Comparison of ENCODE assay signal across 2 cellular contexts in the genomic region with DNA sequence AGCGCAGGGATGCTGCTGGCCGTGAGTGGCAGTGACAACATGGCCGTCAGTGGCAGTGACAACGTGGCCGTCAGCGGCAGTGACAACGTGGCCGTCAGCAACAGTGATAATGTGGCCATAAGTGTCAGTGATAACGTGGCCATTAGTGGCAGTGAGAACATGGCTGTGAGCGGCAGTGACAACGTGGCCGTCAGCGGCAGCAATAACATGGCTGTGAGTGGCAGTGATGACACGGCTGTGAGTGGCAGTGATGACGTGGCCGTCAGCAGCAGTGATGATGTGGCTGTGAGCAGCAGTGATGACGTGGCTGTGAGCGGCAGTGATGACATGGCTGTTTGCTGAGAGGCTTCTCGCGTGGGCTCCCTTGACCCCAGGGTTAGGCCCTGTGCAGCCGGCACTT.
TF ChIP-seq lines count a peak whose summit lies in the region.

No MANE protein-coding gene starts in this region.

TF ChIP-seq in HepG2, 621 proteins besides CTCF, POLR2A, EP300 and RAD21 (continued from another document and continues in another):
- TF ChIP-seq, protein P1, sequence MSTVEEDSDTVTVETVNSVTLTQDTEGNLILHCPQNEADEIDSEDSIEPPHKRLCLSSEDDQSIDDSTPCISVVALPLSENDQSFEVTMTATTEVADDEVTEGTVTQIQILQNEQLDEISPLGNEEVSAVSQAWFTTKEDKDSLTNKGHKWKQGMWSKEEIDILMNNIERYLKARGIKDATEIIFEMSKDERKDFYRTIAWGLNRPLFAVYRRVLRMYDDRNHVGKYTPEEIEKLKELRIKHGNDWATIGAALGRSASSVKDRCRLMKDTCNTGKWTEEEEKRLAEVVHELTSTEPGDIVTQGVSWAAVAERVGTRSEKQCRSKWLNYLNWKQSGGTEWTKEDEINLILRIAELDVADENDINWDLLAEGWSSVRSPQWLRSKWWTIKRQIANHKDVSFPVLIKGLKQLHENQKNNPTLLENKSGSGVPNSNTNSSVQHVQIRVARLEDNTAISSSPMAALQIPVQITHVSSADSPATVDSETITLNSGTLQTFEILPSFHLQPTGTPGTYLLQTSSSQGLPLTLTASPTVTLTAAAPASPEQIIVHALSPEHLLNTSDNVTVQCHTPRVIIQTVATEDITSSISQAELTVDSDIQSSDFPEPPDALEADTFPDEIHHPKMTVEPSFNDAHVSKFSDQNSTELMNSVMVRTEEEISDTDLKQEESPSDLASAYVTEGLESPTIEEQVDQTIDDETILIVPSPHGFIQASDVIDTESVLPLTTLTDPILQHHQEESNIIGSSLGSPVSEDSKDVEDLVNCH (CRISPR knock-in tag; IDR thresholded peaks at IDR 0.05) = no peak
- TF ChIP-seq KDM4B (CRISPR knock-in tag; IDR thresholded peaks at IDR 0.05) (no peak), PAWR (CRISPR knock-in tag; IDR thresholded peaks at IDR 0.05; ENCODE audit: borderline replicate concordance) (no peak), CC2D1A (CRISPR knock-in tag; IDR thresholded peaks at IDR 0.05) (no peak), FOXJ3 (CRISPR knock-in tag; IDR thresholded peaks at IDR 0.05; ENCODE audit: borderline replicate concordance) (no peak), HOMEZ (CRISPR knock-in tag; IDR thresholded peaks at IDR 0.05; ENCODE audit: low read depth) (no peak), DNMT1 (CRISPR knock-in tag; IDR thresholded peaks at IDR 0.05) (0 out of 2 replicates have a peak, but pooled peaks have one; percentile 25), CEBPZ (IDR thresholded peaks at IDR 0.05; ENCODE audit: low read length) (no peak), ZBTB3 (CRISPR knock-in tag; IDR thresholded peaks at IDR 0.05; ENCODE audit: borderline replicate concordance, low read depth) (no peak), ZBTB33 (CRISPR knock-in tag; IDR thresholded peaks at IDR 0.05) (0 out of 2 replicates have a peak, but pooled peaks have one; percentile 16), NR3C1 (CRISPR knock-in tag; IDR thresholded peaks at IDR 0.05) (no peak), TBL1XR1 (IDR thresholded peaks at IDR 0.05; ENCODE audit: borderline replicate concordance, low read length, partially characterized antibody) (no peak), CREB1 (IDR thresholded peaks at IDR 0.05) (peak; percentile 86), CREB1 (CRISPR knock-in tag; IDR thresholded peaks at IDR 0.05) (no peak)
- TF ChIP-seq, protein P2, sequence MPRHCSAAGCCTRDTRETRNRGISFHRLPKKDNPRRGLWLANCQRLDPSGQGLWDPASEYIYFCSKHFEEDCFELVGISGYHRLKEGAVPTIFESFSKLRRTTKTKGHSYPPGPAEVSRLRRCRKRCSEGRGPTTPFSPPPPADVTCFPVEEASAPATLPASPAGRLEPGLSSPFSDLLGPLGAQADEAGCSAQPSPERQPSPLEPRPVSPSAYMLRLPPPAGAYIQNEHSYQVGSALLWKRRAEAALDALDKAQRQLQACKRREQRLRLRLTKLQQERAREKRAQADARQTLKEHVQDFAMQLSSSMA (CRISPR knock-in tag; IDR thresholded peaks at IDR 0.05) = no peak
- TF ChIP-seq, protein P3, sequence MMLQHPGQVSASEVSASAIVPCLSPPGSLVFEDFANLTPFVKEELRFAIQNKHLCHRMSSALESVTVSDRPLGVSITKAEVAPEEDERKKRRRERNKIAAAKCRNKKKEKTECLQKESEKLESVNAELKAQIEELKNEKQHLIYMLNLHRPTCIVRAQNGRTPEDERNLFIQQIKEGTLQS (CRISPR knock-in tag; IDR thresholded peaks at IDR 0.05) = no peak

TF ChIP-seq in K562, 482 proteins besides CTCF, POLR2A, EP300 and RAD21 (continued from another document and continues in another):
- TF ChIP-seq, protein P4, sequence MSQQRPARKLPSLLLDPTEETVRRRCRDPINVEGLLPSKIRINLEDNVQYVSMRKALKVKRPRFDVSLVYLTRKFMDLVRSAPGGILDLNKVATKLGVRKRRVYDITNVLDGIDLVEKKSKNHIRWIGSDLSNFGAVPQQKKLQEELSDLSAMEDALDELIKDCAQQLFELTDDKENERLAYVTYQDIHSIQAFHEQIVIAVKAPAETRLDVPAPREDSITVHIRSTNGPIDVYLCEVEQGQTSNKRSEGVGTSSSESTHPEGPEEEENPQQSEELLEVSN (IDR thresholded peaks at IDR 0.05; ENCODE audit: borderline replicate concordance in 1 of 2, extremely low read depth in 1 of 2, insufficient read depth in 1 of 2, insufficient read length in 1 of 2, low read depth in 1 of 2, low read length in 1 of 2, poor library complexity in 1 of 2, severe bottlenecking in 1 of 2) = peak in 1 of 2 experiments; percentile 18
- TF ChIP-seq, protein P5, sequence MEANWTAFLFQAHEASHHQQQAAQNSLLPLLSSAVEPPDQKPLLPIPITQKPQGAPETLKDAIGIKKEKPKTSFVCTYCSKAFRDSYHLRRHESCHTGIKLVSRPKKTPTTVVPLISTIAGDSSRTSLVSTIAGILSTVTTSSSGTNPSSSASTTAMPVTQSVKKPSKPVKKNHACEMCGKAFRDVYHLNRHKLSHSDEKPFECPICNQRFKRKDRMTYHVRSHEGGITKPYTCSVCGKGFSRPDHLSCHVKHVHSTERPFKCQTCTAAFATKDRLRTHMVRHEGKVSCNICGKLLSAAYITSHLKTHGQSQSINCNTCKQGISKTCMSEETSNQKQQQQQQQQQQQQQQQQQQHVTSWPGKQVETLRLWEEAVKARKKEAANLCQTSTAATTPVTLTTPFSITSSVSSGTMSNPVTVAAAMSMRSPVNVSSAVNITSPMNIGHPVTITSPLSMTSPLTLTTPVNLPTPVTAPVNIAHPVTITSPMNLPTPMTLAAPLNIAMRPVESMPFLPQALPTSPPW (CRISPR knock-in tag; IDR thresholded peaks at IDR 0.05) = no peak
- TF ChIP-seq SRF (CRISPR knock-in tag; IDR thresholded peaks at IDR 0.05) (no peak), ZNF766 (CRISPR knock-in tag; conservative IDR thresholded peaks at IDR 0.05) (no peak), MEIS2 (IDR thresholded peaks at IDR 0.05; ENCODE audit: partially characterized antibody) (peak; percentile 77), BCL6 (CRISPR knock-in tag; IDR thresholded peaks at IDR 0.05) (no peak), NFIC (IDR thresholded peaks at IDR 0.05) (no peak), RNF219 (CRISPR knock-in tag; IDR thresholded peaks at IDR 0.05) (no peak), PHB (CRISPR knock-in tag; IDR thresholded peaks at IDR 0.05) (no peak), IRF1 (CRISPR knock-in tag; IDR thresholded peaks at IDR 0.05; ENCODE audit: borderline replicate concordance) (no peak), KLF6 (CRISPR knock-in tag; IDR thresholded peaks at IDR 0.05; ENCODE audit: borderline replicate concordance) (no peak), ZNF57 (CRISPR knock-in tag; IDR thresholded peaks at IDR 0.05) (no peak), NR2C2 (CRISPR knock-in tag; IDR thresholded peaks at IDR 0.05) (no peak), NR2C2 (tag; IDR thresholded peaks at IDR 0.05) (no peak), POLR2G (IDR thresholded peaks at IDR 0.05; ENCODE audit: low read depth, low read length) (0 out of 2 replicates have a peak, but pooled peaks have one; percentile 30), SPI1 (IDR thresholded peaks at IDR 0.05; ENCODE audit: borderline replicate concordance, low read depth, low read length) (no peak), L3MBTL2 (IDR thresholded peaks at IDR 0.05) (peak; percentile 74; the same call in 1 of the 2 replicates), CBFA2T2 (conservative IDR thresholded peaks at IDR 0.05) (no peak), TSC22D4 (tag; IDR thresholded peaks at IDR 0.05) (no peak), ZNF778 (CRISPR knock-in tag; IDR thresholded peaks at IDR 0.05) (no peak), HIVEP1 (CRISPR knock-in tag; IDR thresholded peaks at IDR 0.05) (no peak), STAG1 (CRISPR knock-in tag; IDR thresholded peaks at IDR 0.05; ENCODE audit: borderline replicate concordance) (no peak), ZBTB43 (CRISPR knock-in tag; IDR thresholded peaks at IDR 0.05) (no peak), RBM22 (IDR thresholded peaks at IDR 0.05; ENCODE audit: low read depth, low read length, poor library complexity, severe bottlenecking) (no peak), ZNF3 (CRISPR knock-in tag; IDR thresholded peaks at IDR 0.05) (no peak), ESRRA (IDR thresholded peaks at IDR 0.05; ENCODE audit: borderline replicate concordance, low read depth) (peak; percentile 35; the same call in 1 of the 2 replicates), ZNF589 (CRISPR knock-in tag; IDR thresholded peaks at IDR 0.05; ENCODE audit: low read depth) (no peak), ILF3 (IDR thresholded peaks at IDR 0.05; ENCODE audit: borderline replicate concordance) (no peak), ELF2 (CRISPR knock-in tag; IDR thresholded peaks at IDR 0.05) (no peak), NONO (IDR thresholded peaks at IDR 0.05; ENCODE audit: low read depth in 2 of 2, low read length in 1 of 2) (no peak), ID3 (CRISPR knock-in tag; IDR thresholded peaks at IDR 0.05) (no peak), ID3 (tag; IDR thresholded peaks at IDR 0.05) (no peak), HDAC6 (IDR thresholded peaks at IDR 0.05; ENCODE audit: low read depth, low read length) (no peak), NBN (IDR thresholded peaks at IDR 0.05; ENCODE audit: low read depth) (peak; percentile 59; the same call in 1 of the 2 replicates), HDAC1 (IDR thresholded peaks at IDR 0.05) (no peak), FIP1L1 (IDR thresholded peaks at IDR 0.05; ENCODE audit: low read depth, low read length, poor library complexity, severe bottlenecking) (no peak), USF1 (CRISPR knock-in tag; IDR thresholded peaks at IDR 0.05) (no peak), ZBTB7A (IDR thresholded peaks at IDR 0.05; ENCODE audit: borderline replicate concordance, control insufficient read depth, low read depth, low read length) (no peak), KLF10 (CRISPR knock-in tag; IDR thresholded peaks at IDR 0.05) (no peak), ZNF699 (CRISPR knock-in tag; IDR thresholded peaks at IDR 0.05; ENCODE audit: insufficient replicate concordance) (no peak), ZNF24 (IDR thresholded peaks at IDR 0.05) (no peak), EGR1 (conservative IDR thresholded peaks at IDR 0.05) (no peak), NCOA2 (IDR thresholded peaks at IDR 0.05; ENCODE audit: partially characterized antibody in 2 of 2) (no peak)
- TF ChIP-seq, protein P6, sequence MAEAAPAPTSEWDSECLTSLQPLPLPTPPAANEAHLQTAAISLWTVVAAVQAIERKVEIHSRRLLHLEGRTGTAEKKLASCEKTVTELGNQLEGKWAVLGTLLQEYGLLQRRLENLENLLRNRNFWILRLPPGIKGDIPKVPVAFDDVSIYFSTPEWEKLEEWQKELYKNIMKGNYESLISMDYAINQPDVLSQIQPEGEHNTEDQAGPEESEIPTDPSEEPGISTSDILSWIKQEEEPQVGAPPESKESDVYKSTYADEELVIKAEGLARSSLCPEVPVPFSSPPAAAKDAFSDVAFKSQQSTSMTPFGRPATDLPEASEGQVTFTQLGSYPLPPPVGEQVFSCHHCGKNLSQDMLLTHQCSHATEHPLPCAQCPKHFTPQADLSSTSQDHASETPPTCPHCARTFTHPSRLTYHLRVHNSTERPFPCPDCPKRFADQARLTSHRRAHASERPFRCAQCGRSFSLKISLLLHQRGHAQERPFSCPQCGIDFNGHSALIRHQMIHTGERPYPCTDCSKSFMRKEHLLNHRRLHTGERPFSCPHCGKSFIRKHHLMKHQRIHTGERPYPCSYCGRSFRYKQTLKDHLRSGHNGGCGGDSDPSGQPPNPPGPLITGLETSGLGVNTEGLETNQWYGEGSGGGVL (CRISPR knock-in tag; IDR thresholded peaks at IDR 0.05) = no peak
- TF ChIP-seq, protein P7, sequence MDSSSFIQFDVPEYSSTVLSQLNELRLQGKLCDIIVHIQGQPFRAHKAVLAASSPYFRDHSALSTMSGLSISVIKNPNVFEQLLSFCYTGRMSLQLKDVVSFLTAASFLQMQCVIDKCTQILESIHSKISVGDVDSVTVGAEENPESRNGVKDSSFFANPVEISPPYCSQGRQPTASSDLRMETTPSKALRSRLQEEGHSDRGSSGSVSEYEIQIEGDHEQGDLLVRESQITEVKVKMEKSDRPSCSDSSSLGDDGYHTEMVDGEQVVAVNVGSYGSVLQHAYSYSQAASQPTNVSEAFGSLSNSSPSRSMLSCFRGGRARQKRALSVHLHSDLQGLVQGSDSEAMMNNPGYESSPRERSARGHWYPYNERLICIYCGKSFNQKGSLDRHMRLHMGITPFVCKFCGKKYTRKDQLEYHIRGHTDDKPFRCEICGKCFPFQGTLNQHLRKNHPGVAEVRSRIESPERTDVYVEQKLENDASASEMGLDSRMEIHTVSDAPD (CRISPR knock-in tag; IDR thresholded peaks at IDR 0.05) = no peak
